In the genomic region with DNA sequence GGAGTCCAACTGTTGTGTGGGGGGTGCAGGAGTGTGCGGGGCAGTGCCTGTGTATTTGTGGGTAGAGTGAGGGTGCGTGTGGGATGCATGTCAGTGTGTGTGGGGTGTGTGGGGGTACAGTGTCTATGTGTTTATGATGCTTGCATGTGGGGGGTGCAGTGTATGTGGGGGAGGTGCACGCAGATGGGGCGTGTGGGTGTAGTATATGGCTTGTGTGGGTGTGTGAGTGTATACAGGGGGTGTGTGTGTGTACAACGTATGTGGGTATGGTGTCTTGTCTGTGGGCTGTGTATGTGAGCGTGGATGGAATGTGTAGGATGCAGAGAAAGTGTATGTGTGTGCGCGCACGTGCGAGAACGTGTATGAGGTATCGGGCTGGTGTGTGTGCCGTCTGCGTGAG, we compare ENCODE assay signal across 23 cellular contexts.
"Had no signal": no experiment of that assay in that cellular context is flagged by ENCODE, and none has a peak within 500 bp of the region (broad histone marks: within the 10 kb centered on the region; RNA-seq: fewer than 3 reads in every experiment).

No MANE protein-coding gene starts in this region.

- H3K4me1 Mint-ChIP-seq: memory B cell; stimulated activated memory B cell treated with anti-CD40 and anti-IgM and Interleukin-4, amounts not matched to agents 10 μg/mL and 1 μg/mL and 100 μg/mL, for 72 hours; stimulated activated naive CD8-positive, alpha-beta T cell treated with anti-CD3 and anti-CD28 coated beads, Interleukin-15, amount 100 ng/mL, for 72 hours had no signal

- DNase-seq: effector memory CD8-positive, alpha-beta T cell; foreskin keratinocyte; kidney; left cardiac atrium; left ventricle myocardium inferior; lower lobe of right lung; natural killer cell; psoas muscle; spleen; stimulated activated CD4-positive, alpha-beta T cell treated with anti-CD3 and anti-CD28 coated beads, Interleukin-15, amount 100 ng/mL, for 24 hours; stimulated activated CD4-positive, alpha-beta T cell treated with anti-CD3 and anti-CD28 coated beads, Interleukin-1b, Interleukin-23, amount 100 ng/mL, for 48 hours; stimulated activated CD4-positive, alpha-beta T cell treated with anti-CD3 and anti-CD28 coated beads, Interleukin-4, amount 100 ng/mL, for 24 hours; stimulated activated naive CD8-positive, alpha-beta T cell treated with anti-CD3 and anti-CD28 coated beads, Interleukin-15, amount 100 ng/mL, for 72 hours; testis had no signal

- H3K27me3 ChIP-seq: foreskin keratinocyte, hepatocyte, neutrophil, spleen, testis, tibial nerve had no signal

- H3K4me3 Mint-ChIP-seq: dendritic cell treated with granulocyte-macrophage colony-stimulating factor and Interleukin-4, amounts not matched to agents 40 ng/mL and 50 ng/mL, for 4 days; effector memory CD8-positive, alpha-beta T cell; memory B cell; mesothelial cell of epicardium; natural killer cell; stimulated activated memory B cell treated with anti-CD40 and anti-IgM and Interleukin-4, amounts not matched to agents 10 μg/mL and 1 μg/mL and 100 μg/mL, for 72 hours; stimulated activated naive CD8-positive, alpha-beta T cell treated with anti-CD3 and anti-CD28 coated beads, Interleukin-15, amount 100 ng/mL, for 72 hours had no signal

- H3K4me2 ChIP-seq: hepatocyte had no signal

- H3K27ac ChIP-seq: foreskin keratinocyte, hepatocyte, left ventricle myocardium inferior, lower lobe of right lung, neutrophil, psoas muscle, spleen, testis, tibial nerve had no signal

- FAIRE-seq: colon, kidney had no signal

- H3K27me3 Mint-ChIP-seq: dendritic cell treated with granulocyte-macrophage colony-stimulating factor and Interleukin-4, amounts not matched to agents 40 ng/mL and 50 ng/mL, for 4 days; memory B cell; stimulated activated memory B cell treated with anti-CD40 and anti-IgM and Interleukin-4, amounts not matched to agents 10 μg/mL and 1 μg/mL and 100 μg/mL, for 72 hours; stimulated activated naive CD8-positive, alpha-beta T cell treated with anti-CD3 and anti-CD28 coated beads, Interleukin-15, amount 100 ng/mL, for 72 hours had no signal

- H3K9me3 ChIP-seq: left ventricle myocardium inferior, lower lobe of right lung, neutrophil, psoas muscle, testis, tibial nerve had no signal

- ATAC-seq: effector memory CD8-positive, alpha-beta T cell; foreskin keratinocyte; left cardiac atrium; lower lobe of right lung; natural killer cell; psoas muscle; sciatic nerve; stimulated activated memory B cell treated with anti-CD40 and anti-IgM and Interleukin-4, amounts not matched to agents 10 μg/mL and 1 μg/mL and 100 μg/mL, for 72 hours; stimulated activated naive CD8-positive, alpha-beta T cell treated with anti-CD3 and anti-CD28 coated beads, Interleukin-15, amount 100 ng/mL, for 72 hours had no signal

- H3K9me3 Mint-ChIP-seq: mesothelial cell of epicardium, natural killer cell had no signal

- H3K4me3 ChIP-seq: hepatocyte, left ventricle myocardium inferior, lower lobe of right lung, psoas muscle, spleen, testis, tibial nerve had no signal

- H3K27ac Mint-ChIP-seq: dendritic cell treated with granulocyte-macrophage colony-stimulating factor and Interleukin-4, amounts not matched to agents 40 ng/mL and 50 ng/mL, for 4 days; effector memory CD8-positive, alpha-beta T cell; memory B cell; natural killer cell; stimulated activated memory B cell treated with anti-CD40 and anti-IgM and Interleukin-4, amounts not matched to agents 10 μg/mL and 1 μg/mL and 100 μg/mL, for 72 hours had no signal

- H2AFZ ChIP-seq: hepatocyte had no signal

- H3K4me1 ChIP-seq: foreskin keratinocyte, spleen, testis had no signal

- H3K36me3 ChIP-seq: neutrophil had no signal
